ENCODE assay signal across 8 cellular contexts in the genomic region with DNA sequence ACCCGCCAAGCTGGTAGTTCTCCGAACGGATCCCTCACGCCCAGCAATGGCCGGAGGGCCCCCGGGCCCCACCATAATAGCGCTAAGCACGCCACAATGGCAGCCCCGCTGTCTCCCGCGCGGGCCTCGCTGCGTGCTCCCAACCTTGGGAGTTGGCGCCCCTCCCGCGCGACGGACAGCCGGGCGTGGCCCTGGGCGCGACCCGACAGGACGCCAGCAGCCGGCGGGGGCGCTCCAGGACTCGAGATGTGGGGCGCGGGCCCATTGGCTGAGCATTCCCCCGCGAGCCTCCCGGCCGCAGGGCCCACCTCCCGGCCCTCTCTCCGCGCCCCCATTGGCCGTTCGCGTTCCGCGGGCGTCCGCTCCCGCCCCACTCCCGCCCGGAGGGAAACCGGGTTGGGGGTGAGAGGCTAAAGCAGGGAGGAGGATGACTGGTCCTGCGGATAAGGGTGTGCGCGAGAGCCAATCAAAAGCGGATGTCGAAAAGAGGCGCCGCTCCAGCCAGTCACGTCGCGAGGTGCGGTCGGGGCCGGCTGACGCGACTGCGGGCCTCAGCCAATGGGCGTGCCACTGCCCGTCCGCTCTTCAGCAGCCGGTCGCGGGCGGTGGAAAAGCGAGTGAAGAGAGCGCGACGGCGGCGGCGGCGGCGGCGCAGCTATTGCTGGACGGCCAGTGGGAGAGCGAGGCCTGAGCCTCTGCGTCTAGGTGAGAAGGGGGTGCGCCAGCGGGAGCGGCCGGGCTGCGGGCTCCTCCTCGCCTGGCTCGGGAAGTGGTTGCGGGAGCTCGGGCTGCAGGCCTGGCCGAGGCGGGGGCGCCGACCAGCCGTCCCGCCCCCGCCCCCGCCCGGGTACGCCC. TPM values are rescaled to one million over a fixed set of nuclear protein-coding genes. Genes with fewer than 3 reads are reported as not detected.
DNase-seq lines count a peak whose midpoint lies in the region; ATAC-seq, FAIRE-seq and TF ChIP-seq lines count a peak whose summit lies in the region.

A gene with protein sequence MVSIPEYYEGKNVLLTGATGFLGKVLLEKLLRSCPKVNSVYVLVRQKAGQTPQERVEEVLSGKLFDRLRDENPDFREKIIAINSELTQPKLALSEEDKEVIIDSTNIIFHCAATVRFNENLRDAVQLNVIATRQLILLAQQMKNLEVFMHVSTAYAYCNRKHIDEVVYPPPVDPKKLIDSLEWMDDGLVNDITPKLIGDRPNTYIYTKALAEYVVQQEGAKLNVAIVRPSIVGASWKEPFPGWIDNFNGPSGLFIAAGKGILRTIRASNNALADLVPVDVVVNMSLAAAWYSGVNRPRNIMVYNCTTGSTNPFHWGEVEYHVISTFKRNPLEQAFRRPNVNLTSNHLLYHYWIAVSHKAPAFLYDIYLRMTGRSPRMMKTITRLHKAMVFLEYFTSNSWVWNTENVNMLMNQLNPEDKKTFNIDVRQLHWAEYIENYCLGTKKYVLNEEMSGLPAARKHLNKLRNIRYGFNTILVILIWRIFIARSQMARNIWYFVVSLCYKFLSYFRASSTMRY (plus strand): TSS at position 567 of the 855 bp plus-strand sequence. CDS start 26,098 bp downstream, outside the sequence.

- H3K36me3 ChIP-seq in BE2C (no peaks in the 10 kb centered on the region), kidney (ENCODE audit: control insufficient read depth in 1 of 2, insufficient read depth in 2 of 2, low read length in 2 of 2) (no peaks in the 10 kb centered on the region)

- DNase-seq in BE2C = peak; percentile 94
- peak; percentile 85 for DNase-seq in NCI-H510A treated with DMSO at 0.1 percent for 48 hours (lab: John Stamatoyannopoulos, UW)
- peak; percentile 98 for DNase-seq in activated CD4-positive, alpha-beta T cell treated with anti-CD3 and anti-CD28 coated beads for 36 hours
- peak; percentile 100 for DNase-seq in choroid plexus epithelial cell (ENCODE audit: low read depth)
- DNase-seq in kidney = peak; percentile 99
- DNase-seq in stimulated activated CD4-positive, alpha-beta T cell treated with anti-CD3 and anti-CD28 coated beads, Interleukin-1b, Interleukin-23, amount 100 ng/mL, for 1 hour (ENCODE audit: low read depth in 2 of 2) = peak; percentile 85 to 90

- no peaks in the 10 kb centered on the region for H3K4me1 ChIP-seq in BE2C
- H3K4me1 ChIP-seq in kidney (ENCODE audit: control insufficient read depth in 1 of 2, insufficient read depth in 1 of 2, low read depth in 1 of 2, low read length in 2 of 2) = peaks cover 3 to 9% of the 10 kb centered on the region in 2 donors

- peak; percentile 92 for FAIRE-seq in kidney (lab: Jason Lieb, UNC)

- peak; percentile 53 for TF ChIP-seq POLR2A in GM19193 (IDR thresholded peaks at IDR 0.05; ENCODE audit: extremely low read depth, insufficient read depth, insufficient read length)

- CTCF ChIA-PET in activated CD4-positive, alpha-beta T cell treated with anti-CD3 and anti-CD28 coated beads for 36 hours (lab: Charles Lee) = interaction anchor here (0.9 to 1.6 kb wide), 8 partner anchors 9 to 203 kb away, joined by 3 to 6 read pairs (median 3); no protein-coding TSS in a partner anchor

- H3K4me3 ChIP-seq in BE2C (ENCODE audit: low read depth, low read length) (peak within 1 kb of the TSS; percentile 70), choroid plexus epithelial cell (ENCODE audit: low read depth, low read length) (peak within 1 kb of the TSS; percentile 85), kidney (ENCODE audit: low read length in 2 of 2) (peak within 1 kb of the TSS; percentile 86)

- peaks cover 9% of the 10 kb centered on the region for H3K27me3 Mint-ChIP-seq in activated CD4-positive, alpha-beta T cell treated with anti-CD3 and anti-CD28 coated beads for 36 hours

- peaks cover 48% of the 10 kb centered on the region for H3K4me1 Mint-ChIP-seq in activated CD4-positive, alpha-beta T cell treated with anti-CD3 and anti-CD28 coated beads for 36 hours

- H3K9ac ChIP-seq in kidney (ENCODE audit: low read length in 2 of 2) = peak within 1 kb of the TSS; percentile 77 to 86

- peak within 1 kb of the TSS; percentile 95 for H3K4me3 Mint-ChIP-seq in activated CD4-positive, alpha-beta T cell treated with anti-CD3 and anti-CD28 coated beads for 36 hours

- peak within 1 kb of the TSS; percentile 57 to 77 for H3K27ac ChIP-seq in kidney (ENCODE audit: low read depth in 2 of 2, low read length in 2 of 2)

- no peaks in the 10 kb centered on the region for H3K27me3 ChIP-seq in BE2C

- POLR2A ChIA-PET in activated CD4-positive, alpha-beta T cell treated with anti-CD3 and anti-CD28 coated beads for 36 hours (lab: Charles Lee) = interaction anchor here (1.8 kb wide), 1 partner anchor 205 kb away, joined by 7 read pairs; the partner anchor contains the start of gene BTBD10

- H3K9me3 ChIP-seq in BE2C (no peaks in the 10 kb centered on the region), kidney (ENCODE audit: control insufficient read depth in 1 of 2, low read length in 2 of 2) (no peaks in the 10 kb centered on the region)

- intact Hi-C loops in activated CD4-positive, alpha-beta T cell treated with anti-CD3 and anti-CD28 coated beads for 36 hours (cut with DNase I, micrococcal nuclease) = loop anchor here (1.0 to 5.0 kb wide), 8 partner anchors 199 to 991 kb away; partner anchors contain the start of genes BMAL1 (in 2 of the 2), BTBD10 (in 2 of the 2), COPB1 (in 1 of the 2) and PSMA1 (in 1 of the 2)
- intact Hi-C loops in kidney (cut with DNase I) = no loop called here

- peak within 1 kb of the TSS; percentile 96 for H3K27ac Mint-ChIP-seq in activated CD4-positive, alpha-beta T cell treated with anti-CD3 and anti-CD28 coated beads for 36 hours

- no peak for TF ChIP-seq CTCF in BE2C (IDR thresholded peaks at IDR 0.05; ENCODE audit: low read depth, low read length)
- peak; percentile 36 for TF ChIP-seq CTCF in choroid plexus epithelial cell (conservative IDR thresholded peaks at IDR 0.05; ENCODE audit: low read depth, low read length)
- TF ChIP-seq CTCF in kidney (IDR thresholded peaks at IDR 0.05; ENCODE audit: borderline replicate concordance, extremely low read depth, insufficient read depth) = peak; percentile 54

- H3K9me3 Mint-ChIP-seq in activated CD4-positive, alpha-beta T cell treated with anti-CD3 and anti-CD28 coated beads for 36 hours (ENCODE audit: low read depth) = no peaks in the 10 kb centered on the region

- H3K36me3 Mint-ChIP-seq in activated CD4-positive, alpha-beta T cell treated with anti-CD3 and anti-CD28 coated beads for 36 hours (ENCODE audit: low read depth) = peaks cover 27% of the 10 kb centered on the region

- ATAC-seq in HG03439 (IDR thresholded peaks at IDR 0.05; ENCODE audit: unreplicated experiment) = peak; percentile 94
- peak; percentile 92 for ATAC-seq in activated CD4-positive, alpha-beta T cell treated with anti-CD3 and anti-CD28 coated beads for 36 hours

RNA-seq across cellular contexts. Expression of the gene that starts here (rescaled TPM):
- polyA plus RNA-seq in BE2C (2012; ENCODE audit: insufficient read depth, insufficient read length, low read depth) = 24.5 TPM
- 10 to 100 TPM; 34.8 to 36.4 TPM for total RNA-seq in activated CD4-positive, alpha-beta T cell treated with anti-CD3 and anti-CD28 coated beads for 36 hours
- 53.7 TPM for total RNA-seq in kidney
- polyA plus RNA-seq in kidney (ENCODE audit: insufficient read depth, low read depth, low replicate concordance) = 12.6 TPM

Comparison
In these comparisons a context has a peak if more than half of its experiments do, and no peak if none do; other contexts are left out.
1. Peak in every context shown above with its lines: DNase-seq, ATAC-seq, H3K4me3 ChIP-seq and H3K27ac ChIP-seq.